In the genomic region with DNA sequence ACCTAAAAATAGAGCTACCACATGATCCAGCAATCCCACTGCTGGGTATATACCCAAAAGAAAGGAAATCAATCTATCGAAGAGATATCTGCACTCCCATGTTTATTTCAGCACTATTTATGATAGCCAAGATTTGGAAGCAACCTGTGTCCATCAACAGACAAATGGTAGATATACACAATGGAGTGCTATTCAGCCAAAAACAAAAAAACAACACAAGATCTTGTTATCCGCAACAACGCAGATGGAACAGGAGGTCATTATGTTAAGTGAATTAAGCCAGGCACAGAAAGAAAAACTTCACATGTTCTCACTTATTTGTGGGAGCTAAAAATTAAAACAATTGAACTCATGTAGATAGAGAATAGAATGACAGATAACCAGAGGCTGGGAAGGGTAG, we compare ENCODE assay signal across 2 cellular contexts. TPM values are rescaled to one million over a fixed set of nuclear protein-coding genes. Genes with fewer than 3 reads are reported as not detected.
"Had no signal": no experiment of that assay in that cellular context is flagged by ENCODE, and none has a peak within 500 bp of the region (broad histone marks: within the 10 kb centered on the region; RNA-seq: fewer than 3 reads in every experiment).

No MANE protein-coding gene starts in this region.

RNA-seq across cellular contexts. Expression of gene TCP11, which starts 2.9 kb away (rescaled TPM):
- total RNA-seq: G401, GM12878 had no signal
